In the genomic region with DNA sequence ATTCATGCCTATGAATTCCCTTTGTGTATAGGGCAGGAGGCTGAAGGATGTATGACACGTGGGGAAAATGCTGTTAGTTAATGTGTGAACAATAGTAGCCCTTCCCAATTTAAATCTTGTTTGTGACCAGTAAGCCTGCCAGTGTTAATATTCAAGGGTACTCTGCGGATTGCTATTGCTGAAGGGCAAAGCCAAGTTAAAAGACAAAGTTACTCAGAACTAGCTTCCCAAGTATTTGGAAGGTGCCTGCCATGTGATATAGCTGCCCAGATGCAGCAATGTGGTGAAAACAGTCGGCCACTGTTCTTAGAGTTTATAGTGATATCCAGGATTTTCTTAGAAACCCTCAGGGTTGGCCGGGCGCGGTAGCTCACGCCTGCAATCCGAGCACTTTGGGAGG, we compare ENCODE assay signal across 14 cellular contexts. TPM values are rescaled to one million over a fixed set of nuclear protein-coding genes. Genes with fewer than 3 reads are reported as not detected.
DNase-seq lines count a peak whose midpoint lies in the region; ATAC-seq, FAIRE-seq and TF ChIP-seq lines count a peak whose summit lies in the region.
"Had no signal": no experiment of that assay in that cellular context is flagged by ENCODE, and none has a peak within 500 bp of the region (broad histone marks: within the 10 kb centered on the region; RNA-seq: fewer than 3 reads in every experiment).

No MANE protein-coding gene starts in this region.

- in situ Hi-C loops in HepG2 (cut with HindIII; ENCODE audit: extremely low pct_ligation_motif_present, low pct_unique_long_range_greater_than_20kb): no loop called here

- TF ChIP-seq CTCF in right lobe of liver (IDR thresholded peaks at IDR 0.05): no peak
- no peak for TF ChIP-seq CTCF in HepG2 (CRISPR knock-in tag; IDR thresholded peaks at IDR 0.05)
- no peak for TF ChIP-seq CTCF in endodermal cell (conservative IDR thresholded peaks at IDR 0.05)
- no peak for TF ChIP-seq CTCF in kidney (IDR thresholded peaks at IDR 0.05; ENCODE audit: borderline replicate concordance, extremely low read depth, insufficient read depth)

- H4K20me1 ChIP-seq in HepG2 (ENCODE audit: insufficient read depth, low read length): no peaks in the 10 kb centered on the region
- H4K20me1 ChIP-seq: BLaER1 treated with 17β-estradiol and CSF1 and Interleukin-3, amounts not matched to agents 10 nM and 100 nM had no signal

- no peak overlapping the region for H2AFZ ChIP-seq in HepG2 (ENCODE audit: low read length)

- H3K27ac ChIP-seq in right lobe of liver (peak overlapping the region in 2 of 3 donors; percentile 13 to 98), HepG2 (ENCODE audit: extremely low read length, insufficient read depth, low read length) (no peak overlapping the region), endodermal cell (ENCODE audit: low read depth, low read length) (no peak overlapping the region), kidney (ENCODE audit: low read depth in 2 of 2, low read length in 2 of 2) (peak overlapping the region; percentile 3 to 66)
- H3K27ac ChIP-seq: BLaER1 treated with 17β-estradiol and CSF1 and Interleukin-3, amounts not matched to agents 10 nM and 100 nM had no signal

- no TSS peak for BruUV-seq in HepG2 (replicated peaks; lab: Mats Ljungman, UMichigan)

- FAIRE-seq in HepG2 (lab: Jason Lieb, UNC): no peak
- no peak for FAIRE-seq in kidney (lab: Jason Lieb, UNC)

- H3K4me2 ChIP-seq in HepG2 (ENCODE audit: low read depth, low read length): no peak overlapping the region
- H3K4me2 ChIP-seq: BLaER1 treated with 17β-estradiol and CSF1 and Interleukin-3, amounts not matched to agents 10 nM and 100 nM had no signal

- H3K36me3 ChIP-seq in right lobe of liver: no peaks in the 10 kb centered on the region
- H3K36me3 ChIP-seq in HepG2 (replicated peaks in 1 of 2; ENCODE audit: control insufficient read depth in 1 of 2, insufficient read depth in 2 of 2, low read length in 2 of 2): no peaks in the 10 kb centered on the region
- H3K36me3 ChIP-seq in endodermal cell (ENCODE audit: control insufficient read depth, insufficient read depth, low read length): no peaks in the 10 kb centered on the region
- H3K36me3 ChIP-seq in kidney (ENCODE audit: control insufficient read depth in 1 of 2, insufficient read depth in 2 of 2, low read length in 2 of 2): no peaks in the 10 kb centered on the region
- H3K36me3 ChIP-seq: BLaER1 treated with 17β-estradiol and CSF1 and Interleukin-3, amounts not matched to agents 10 nM and 100 nM; HAP-1 had no signal

- no peaks in the 10 kb centered on the region for H3K9me3 ChIP-seq in right lobe of liver
- no peaks in the 10 kb centered on the region for H3K9me3 ChIP-seq in HepG2 (ENCODE audit: low read length)
- H3K9me3 ChIP-seq in endodermal cell (ENCODE audit: control insufficient read depth, low read length): no peaks in the 10 kb centered on the region
- H3K9me3 ChIP-seq in kidney (ENCODE audit: control insufficient read depth in 1 of 2, low read length in 2 of 2): no peaks in the 10 kb centered on the region
- H3K9me3 ChIP-seq: BLaER1 treated with 17β-estradiol and CSF1 and Interleukin-3, amounts not matched to agents 10 nM and 100 nM; HAP-1 had no signal

- TF ChIP-seq RAD21 in HepG2 (CRISPR knock-in tag; IDR thresholded peaks at IDR 0.05): no peak

- POLR2A ChIA-PET in HepG2 (lab: Yijun Ruan, JAX): no interaction called here

- no peaks in the 10 kb centered on the region for H3K79me2 ChIP-seq in HepG2 (ENCODE audit: insufficient read depth, low read length)

- ATAC-seq in right lobe of liver (no peak), HepG2 (no peak), HG03354 (IDR thresholded peaks at IDR 0.05; ENCODE audit: poor library complexity, severe bottlenecking, unreplicated experiment) (no peak), GM19452 (IDR thresholded peaks at IDR 0.05; ENCODE audit: unreplicated experiment) (no peak), HG02938 (IDR thresholded peaks at IDR 0.05; ENCODE audit: unreplicated experiment) (no peak)

- WGBS in right lobe of liver (ENCODE audit: insufficient coverage, low coverage, low lambda C conversion rate, missing lambda C conversion rate): 79% methylated on average over 8 of the region's 8 CpGs
- 96% methylated on average over 8 of the region's 8 CpGs for WGBS in HepG2 (ENCODE audit: low lambda C conversion rate)
- 92 to 97% methylated on average over 3 to 8 of the region's 8 CpGs for WGBS in endodermal cell (ENCODE audit: insufficient coverage in 1 of 2, insufficient read length in 1 of 2), 2 experiments

- H3K4me3 ChIP-seq in right lobe of liver (no peak overlapping the region), HepG2 (replicated peaks in 1 of 3; ENCODE audit: insufficient read depth in 1 of 3, low read depth in 2 of 3, low read length in 3 of 3) (no peak overlapping the region), endodermal cell (ENCODE audit: low read length) (no peak overlapping the region), kidney (ENCODE audit: low read length in 2 of 2) (no peak overlapping the region)
- H3K4me3 ChIP-seq: BLaER1 treated with 17β-estradiol and CSF1 and Interleukin-3, amounts not matched to agents 10 nM and 100 nM; HAP-1 had no signal

- TF ChIP-seq EP300 in HepG2 (IDR thresholded peaks at IDR 0.05; ENCODE audit: low read depth in 2 of 2, low read length in 2 of 2): no peak
- no peak for TF ChIP-seq EP300 in HepG2 (CRISPR knock-in tag; IDR thresholded peaks at IDR 0.05; ENCODE audit: borderline replicate concordance)

- H3K36me3 Mint-ChIP-seq in endodermal cell (ENCODE audit: low read depth): no peaks in the 10 kb centered on the region
- H3K36me3 Mint-ChIP-seq: CD4-positive, CD25-positive, alpha-beta regulatory T cell had no signal

- peaks cover 0 to 31% (median 14%) of the 10 kb centered on the region in 4 donors for H3K4me1 ChIP-seq in right lobe of liver
- H3K4me1 ChIP-seq in HepG2 (ENCODE audit: insufficient read depth, low read length): peaks cover 55% of the 10 kb centered on the region
- H3K4me1 ChIP-seq in endodermal cell (ENCODE audit: control insufficient read depth, insufficient read depth, low read length): no peaks in the 10 kb centered on the region
- peaks cover 0 to under 1% of the 10 kb centered on the region in 2 donors for H3K4me1 ChIP-seq in kidney (ENCODE audit: control insufficient read depth in 1 of 2, insufficient read depth in 1 of 2, low read depth in 1 of 2, low read length in 2 of 2)
- H3K4me1 ChIP-seq: BLaER1 treated with 17β-estradiol and CSF1 and Interleukin-3, amounts not matched to agents 10 nM and 100 nM had no signal

- H3K27ac Mint-ChIP-seq in endodermal cell: no peak overlapping the region

- no peak for TF ChIP-seq POLR2A in right lobe of liver (IDR thresholded peaks at IDR 0.05)
- no peak for TF ChIP-seq POLR2A in HepG2 (IDR thresholded peaks at IDR 0.05; ENCODE audit: insufficient read depth in 1 of 2, low read depth in 2 of 2, low read length in 2 of 2)

- H3K4me1 Mint-ChIP-seq in endodermal cell: peaks cover 9% of the 10 kb centered on the region
- H3K4me1 Mint-ChIP-seq: CD4-positive, CD25-positive, alpha-beta regulatory T cell had no signal

- intact Hi-C loops in right lobe of liver (cut with DNase I): no loop called here
- intact Hi-C loops in HepG2 (cut with micrococcal nuclease; ENCODE audit: unreplicated experiment): no loop called here
- intact Hi-C loops in kidney (cut with DNase I): no loop called here

- CTCF ChIA-PET in HepG2 (lab: Yijun Ruan, JAX; ENCODE audit: low intra/inter-chr PET ratio, low total read pairs): no interaction called here

- H3K27me3 ChIP-seq in right lobe of liver (no peaks in the 10 kb centered on the region), HepG2 (ENCODE audit: control insufficient read depth in 1 of 2, insufficient read depth in 2 of 2, low read length in 2 of 2) (no peaks in the 10 kb centered on the region), endodermal cell (ENCODE audit: control insufficient read depth, insufficient read depth, low read length, poor library complexity, severe bottlenecking) (no peaks in the 10 kb centered on the region)
- H3K27me3 ChIP-seq: BLaER1 treated with 17β-estradiol and CSF1 and Interleukin-3, amounts not matched to agents 10 nM and 100 nM had no signal

- no peak overlapping the region for H3K9ac ChIP-seq in HepG2 (ENCODE audit: insufficient read depth, low read depth, low read length)
- no peak overlapping the region for H3K9ac ChIP-seq in endodermal cell (ENCODE audit: extremely low read depth, low read length, poor library complexity, severe bottlenecking)
- H3K9ac ChIP-seq in kidney (ENCODE audit: low read length in 2 of 2): peak overlapping the region in 1 of 2 donors; percentile 41
- H3K9ac ChIP-seq: BLaER1 treated with 17β-estradiol and CSF1 and Interleukin-3, amounts not matched to agents 10 nM and 100 nM had no signal

- H3K27me3 Mint-ChIP-seq in endodermal cell (ENCODE audit: insufficient read depth): no peaks in the 10 kb centered on the region

- no peak overlapping the region for H3K4me3 Mint-ChIP-seq in endodermal cell
- H3K4me3 Mint-ChIP-seq: CD4-positive, CD25-positive, alpha-beta regulatory T cell had no signal

- no peaks in the 10 kb centered on the region for H3K9me3 Mint-ChIP-seq in endodermal cell

- DNase-seq in right lobe of liver: no peak
- DNase-seq in HepG2 (ENCODE audit: low spot score): no peak
- peak; percentile 21 for DNase-seq in endodermal cell
- no peak for DNase-seq in kidney
- DNase-seq: 8988T; Calu3; CD4-positive, CD25-positive, alpha-beta regulatory T cell; DMS 273 treated with DMSO at 0.1 percent for 48 hours; GOT3 had no signal

RNA-seq across cellular contexts. Expression of a gene that starts 34.6 kb away (rescaled TPM):
- total RNA-seq in right lobe of liver (10 to 100 TPM; 21.6 to 37.1 (median 26.1) TPM), HepG2 (2016; rRNA removed; fragmentation: Illumina TruSeq; extraction: Trizol) (13.0 and 15.4 TPM in 2 replicates), endodermal cell (10 to 100 TPM; 30.5 to 38.0 TPM), kidney (41.2 TPM)
- 7.1 and 7.3 TPM in 2 replicates for total RNA-seq in HepG2 (2016; cell fraction: cytosol; rRNA removed; fragmentation: Illumina TruSeq; extraction: Trizol; ENCODE audit: low read depth)
- 12.0 and 14.4 TPM in 2 replicates for total RNA-seq in HepG2 (2016; cell fraction: insoluble cytoplasmic fraction; rRNA removed; fragmentation: Illumina TruSeq; extraction: Trizol)
- total RNA-seq in HepG2 (2016; cell fraction: membrane; rRNA removed; fragmentation: Illumina TruSeq; extraction: Trizol): 8.1 and 9.4 TPM in 2 replicates
- total RNA-seq in HepG2 (2016; cell fraction: nucleus; rRNA removed; fragmentation: Illumina TruSeq; extraction: Trizol): 14.4 and 14.8 TPM in 2 replicates
- polyA plus RNA-seq in HepG2 (2011; rRNA removed) (10.7 and 11.1 TPM in 2 replicates), kidney (ENCODE audit: insufficient read depth, low read depth, low replicate concordance) (8.5 TPM)
- 8.3 and 11.7 TPM in 2 replicates for polyA plus RNA-seq in HepG2 (2011; cell fraction: cytosol; rRNA removed)
- 3.0 and 4.0 TPM in 2 replicates for polyA plus RNA-seq in HepG2 (2011; cell fraction: nucleus; rRNA removed)
- 6.6 and 7.6 TPM in 2 replicates for polyA plus RNA-seq in HepG2 (2012)
- polyA plus RNA-seq in HepG2 (2016; cell fraction: cytosol; fragmentation: Illumina TruSeq; extraction: Trizol; ENCODE audit: low read depth): 1.1 TPM in 2 replicates
- 7.6 and 8.3 TPM in 2 replicates for polyA plus RNA-seq in HepG2 (2016; cell fraction: insoluble cytoplasmic fraction; fragmentation: Illumina TruSeq; extraction: Trizol; ENCODE audit: low read depth)
- polyA plus RNA-seq in HepG2 (2016; cell fraction: membrane; fragmentation: Illumina TruSeq; extraction: Trizol; ENCODE audit: low read depth): 2.7 and 3.0 TPM in 2 replicates
- polyA plus RNA-seq in HepG2 (2016; cell fraction: nucleus; fragmentation: Illumina TruSeq; extraction: Trizol; ENCODE audit: insufficient read depth, low read depth): 11.7 and 12.6 TPM in 2 replicates
- 20.4 and 23.3 TPM in 2 replicates for polyA minus RNA-seq in HepG2 (2011; rRNA and poly(A)+ RNA removed; ENCODE audit: low replicate concordance)
- 15.7 and 20.1 TPM in 2 replicates for polyA minus RNA-seq in HepG2 (2011; cell fraction: cytosol; rRNA and poly(A)+ RNA removed)
- polyA minus RNA-seq in HepG2 (2011; cell fraction: nucleus; rRNA and poly(A)+ RNA removed): 12.5 and 18.4 TPM in 2 replicates
- 3.9 TPM for polyA plus RNA-seq in endodermal cell (2013, experiment 1 of 2)
- polyA plus RNA-seq in endodermal cell (2013, experiment 2 of 2): 4.1 TPM

RNA-seq across cellular contexts. Expression of a gene that starts 43.1 kb away (rescaled TPM):
- 10 to 100 TPM; 28.5 to 73.9 (median 50.8) TPM for total RNA-seq in right lobe of liver
- total RNA-seq in HepG2 (2016; rRNA removed; fragmentation: Illumina TruSeq; extraction: Trizol): 28.4 and 34.8 TPM in 2 replicates
- 5.7 and 5.8 TPM in 2 replicates for total RNA-seq in HepG2 (2016; cell fraction: cytosol; rRNA removed; fragmentation: Illumina TruSeq; extraction: Trizol; ENCODE audit: low read depth)
- total RNA-seq in HepG2 (2016; cell fraction: insoluble cytoplasmic fraction; rRNA removed; fragmentation: Illumina TruSeq; extraction: Trizol): 28.2 and 35.4 TPM in 2 replicates
- 10.6 and 11.6 TPM in 2 replicates for total RNA-seq in HepG2 (2016; cell fraction: membrane; rRNA removed; fragmentation: Illumina TruSeq; extraction: Trizol)
- total RNA-seq in HepG2 (2016; cell fraction: nucleus; rRNA removed; fragmentation: Illumina TruSeq; extraction: Trizol): 43.9 and 47.4 TPM in 2 replicates
- polyA plus RNA-seq in HepG2 (2011; rRNA removed): 24.1 and 26.2 TPM in 2 replicates
- 15.0 and 25.5 TPM in 2 replicates for polyA plus RNA-seq in HepG2 (2011; cell fraction: cytosol; rRNA removed)
- polyA plus RNA-seq in HepG2 (2011; cell fraction: nucleus; rRNA removed): 10.5 and 13.3 TPM in 2 replicates
- 22.7 and 27.5 TPM in 2 replicates for polyA plus RNA-seq in HepG2 (2012)
- polyA plus RNA-seq in HepG2 (2016; cell fraction: cytosol; fragmentation: Illumina TruSeq; extraction: Trizol; ENCODE audit: low read depth): 1.5 and 1.9 TPM in 2 replicates
- polyA plus RNA-seq in HepG2 (2016; cell fraction: insoluble cytoplasmic fraction; fragmentation: Illumina TruSeq; extraction: Trizol; ENCODE audit: low read depth): 14.0 and 16.6 TPM in 2 replicates
- 2.9 TPM in 2 replicates for polyA plus RNA-seq in HepG2 (2016; cell fraction: membrane; fragmentation: Illumina TruSeq; extraction: Trizol; ENCODE audit: low read depth)
- polyA plus RNA-seq in HepG2 (2016; cell fraction: nucleus; fragmentation: Illumina TruSeq; extraction: Trizol; ENCODE audit: insufficient read depth, low read depth): 32.0 and 39.4 TPM in 2 replicates
- polyA minus RNA-seq in HepG2 (2011; rRNA and poly(A)+ RNA removed; ENCODE audit: low replicate concordance): 1.1 and 68.4 TPM in 2 replicates
- polyA minus RNA-seq in HepG2 (2011; cell fraction: cytosol; rRNA and poly(A)+ RNA removed): 54.6 and 70.8 TPM in 2 replicates
- 58.3 and 68.8 TPM in 2 replicates for polyA minus RNA-seq in HepG2 (2011; cell fraction: nucleus; rRNA and poly(A)+ RNA removed)
- 100 to 1,000 TPM; 117 to 124 TPM for total RNA-seq in endodermal cell
- polyA plus RNA-seq in endodermal cell (2013, experiment 1 of 2): 22.9 TPM
- 22.1 TPM for polyA plus RNA-seq in endodermal cell (2013, experiment 2 of 2)
- total RNA-seq in kidney: 127 TPM
- 13.5 TPM for polyA plus RNA-seq in kidney (ENCODE audit: insufficient read depth, low read depth, low replicate concordance)

Comparison
In these comparisons a context has a peak if more than half of its experiments do, and no peak if none do; other contexts are left out.
1. H3K27ac ChIP-seq: peak in right lobe of liver (2 of 3) and kidney (2 of 2); none in HepG2 (single experiment) and endodermal cell (single experiment).